ENCODE assay signal across 16 cellular contexts in the genomic region with DNA sequence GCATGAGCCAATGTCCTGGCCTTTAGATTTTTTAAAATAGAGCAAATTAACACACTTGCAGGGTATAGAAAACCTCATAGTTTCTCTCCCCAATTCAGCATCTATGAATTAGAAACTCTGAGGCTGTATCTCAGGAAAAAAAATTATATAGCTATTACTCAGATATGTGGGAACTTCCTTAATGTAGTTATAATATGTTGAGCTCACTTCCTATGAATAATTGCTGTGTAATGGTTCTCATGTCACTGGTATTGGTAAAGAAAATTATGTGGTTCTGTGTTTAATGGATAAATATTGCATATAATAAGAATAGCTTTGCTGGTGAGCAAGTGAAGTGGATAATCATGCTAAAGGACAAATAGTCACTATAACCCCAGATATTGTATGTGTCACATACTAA.
DNase-seq lines count a peak whose midpoint lies in the region; ATAC-seq, FAIRE-seq and TF ChIP-seq lines count a peak whose summit lies in the region.
"Had no signal": no experiment of that assay in that cellular context is flagged by ENCODE, and none has a peak within 500 bp of the region (broad histone marks: within the 10 kb centered on the region; RNA-seq: fewer than 3 reads in every experiment).

No MANE protein-coding gene starts in this region.

- H3K27ac Mint-ChIP-seq in CD4-positive, alpha-beta memory T cell: no peak overlapping the region
- H3K27ac Mint-ChIP-seq: B cell; CD8-positive, alpha-beta memory T cell; HFFc6 had no signal

- no peaks in the 10 kb centered on the region for H4K20me1 ChIP-seq in OCI-LY1 (ENCODE audit: insufficient read depth, low read length)
- H4K20me1 ChIP-seq: BLaER1 treated with 17β-estradiol and CSF1 and Interleukin-3, amounts not matched to agents 10 nM and 100 nM had no signal

- H3K9ac ChIP-seq in OCI-LY1 (ENCODE audit: low read length): no peak overlapping the region
- H3K9ac ChIP-seq: BLaER1 treated with 17β-estradiol and CSF1 and Interleukin-3, amounts not matched to agents 10 nM and 100 nM had no signal

- no peak overlapping the region for H3K4me2 ChIP-seq in OCI-LY1 (ENCODE audit: low read length)
- H3K4me2 ChIP-seq: BLaER1 treated with 17β-estradiol and CSF1 and Interleukin-3, amounts not matched to agents 10 nM and 100 nM had no signal

- peaks cover 0 to 21% (median 7%) of the 10 kb centered on the region in 8 donors for H3K9me3 Mint-ChIP-seq in CD4-positive, alpha-beta memory T cell

- no peak for FAIRE-seq in bronchial epithelial cell (lab: Jason Lieb, UNC)
- FAIRE-seq: D721Med had no signal

- no peaks in the 10 kb centered on the region for H3K4me1 Mint-ChIP-seq in CD4-positive, alpha-beta memory T cell
- H3K4me1 Mint-ChIP-seq: B cell; CD8-positive, alpha-beta memory T cell had no signal

- H3K79me2 ChIP-seq in OCI-LY1 (ENCODE audit: insufficient read depth, low read length): no peaks in the 10 kb centered on the region

- H3K4me1 ChIP-seq in OCI-LY1 (ENCODE audit: insufficient read depth, low read length, severe bottlenecking) (peaks cover 32% of the 10 kb centered on the region), right atrium auricular region (no peaks in the 10 kb centered on the region)
- no peaks in the 10 kb centered on the region for H3K4me1 ChIP-seq in CD4-positive, alpha-beta memory T cell (ENCODE audit: insufficient read depth, low read length)
- H3K4me1 ChIP-seq: Caco-2 had no signal

- H3K27me3 ChIP-seq in OCI-LY1 (ENCODE audit: insufficient read depth, low read length): no peaks in the 10 kb centered on the region
- H3K27me3 ChIP-seq in bronchial epithelial cell (ENCODE audit: control insufficient read depth, insufficient read depth, low read length): no peaks in the 10 kb centered on the region
- no peaks in the 10 kb centered on the region for H3K27me3 ChIP-seq in CD4-positive, alpha-beta memory T cell (ENCODE audit: insufficient read depth, low read length)
- no peaks in the 10 kb centered on the region for H3K27me3 ChIP-seq in right atrium auricular region
- H3K27me3 ChIP-seq: BLaER1 treated with 17β-estradiol and CSF1 and Interleukin-3, amounts not matched to agents 10 nM and 100 nM had no signal

- no peaks in the 10 kb centered on the region for H3F3A ChIP-seq in OCI-LY1 (ENCODE audit: insufficient read depth, low read length)

- ATAC-seq in GM18907 (IDR thresholded peaks at IDR 0.05; ENCODE audit: unreplicated experiment): no peak
- ATAC-seq: HCT116 had no signal

- H3K36me3 ChIP-seq in OCI-LY1 (ENCODE audit: insufficient read depth, low read length) (no peaks in the 10 kb centered on the region), bronchial epithelial cell (ENCODE audit: control insufficient read depth, insufficient read depth, low read length) (no peaks in the 10 kb centered on the region), right atrium auricular region (no peaks in the 10 kb centered on the region)
- H3K36me3 ChIP-seq in CD4-positive, alpha-beta memory T cell (ENCODE audit: insufficient read depth, low read length): no peaks in the 10 kb centered on the region
- H3K36me3 ChIP-seq: BLaER1 treated with 17β-estradiol and CSF1 and Interleukin-3, amounts not matched to agents 10 nM and 100 nM had no signal

- POLR2A ChIA-PET in CD4-positive, alpha-beta memory T cell (lab: Charles Lee; ENCODE audit: partially characterized antibody): no interaction called here

- TF ChIP-seq CTCF in OCI-LY1 (IDR thresholded peaks at IDR 0.05; ENCODE audit: low read length) (no peak), bronchial epithelial cell (IDR thresholded peaks at IDR 0.05; ENCODE audit: insufficient read depth, low read length, severe bottlenecking) (no peak), right atrium auricular region (IDR thresholded peaks at IDR 0.05) (no peak)

- H3K4me3 ChIP-seq in OCI-LY1 (ENCODE audit: low read depth, low read length, poor library complexity, severe bottlenecking) (no peak overlapping the region), bronchial epithelial cell (ENCODE audit: low read depth, low read length) (no peak overlapping the region), right atrium auricular region (no peak overlapping the region)
- no peak overlapping the region for H3K4me3 ChIP-seq in CD4-positive, alpha-beta memory T cell (ENCODE audit: low read length in 2 of 2)
- H3K4me3 ChIP-seq: BLaER1 treated with 17β-estradiol and CSF1 and Interleukin-3, amounts not matched to agents 10 nM and 100 nM had no signal

- H3K36me3 Mint-ChIP-seq in CD4-positive, alpha-beta memory T cell: no peaks in the 10 kb centered on the region
- H3K36me3 Mint-ChIP-seq: CD8-positive, alpha-beta memory T cell had no signal

- intact Hi-C loops in CD4-positive, alpha-beta memory T cell (cut with micrococcal nuclease): no loop called here

- H3K9me2 ChIP-seq in OCI-LY1 (ENCODE audit: low read depth, low read length): no peaks in the 10 kb centered on the region

- no peaks in the 10 kb centered on the region for H3K27me3 Mint-ChIP-seq in CD4-positive, alpha-beta memory T cell
- H3K27me3 Mint-ChIP-seq: B cell; CD8-positive, alpha-beta memory T cell had no signal

- peak; percentile 4 for DNase-seq in HS-5 (ENCODE audit: low read depth)
- DNase-seq in bronchial epithelial cell (ENCODE audit: low read depth): peak; percentile 37
- DNase-seq in CD4-positive, alpha-beta memory T cell: no peak
- no peak for DNase-seq in right atrium auricular region (ENCODE audit: low spot score)
- DNase-seq: Caco-2; CD8-positive, alpha-beta memory T cell; GDM1; GOT3; H7; HFFc6 had no signal

- H3K27ac ChIP-seq in OCI-LY1 (ENCODE audit: low read depth, low read length, poor library complexity, severe bottlenecking): peak overlapping the region; percentile 13
- H3K27ac ChIP-seq in CD4-positive, alpha-beta memory T cell (ENCODE audit: low read depth, low read length): no peak overlapping the region
- H3K27ac ChIP-seq in right atrium auricular region: no peak overlapping the region
- H3K27ac ChIP-seq: BLaER1 treated with 17β-estradiol and CSF1 and Interleukin-3, amounts not matched to agents 10 nM and 100 nM had no signal

- CTCF ChIA-PET in CD4-positive, alpha-beta memory T cell (lab: Charles Lee; ENCODE audit: partially characterized antibody): no interaction called here

- no peak overlapping the region for H3K4me3 Mint-ChIP-seq in CD4-positive, alpha-beta memory T cell
- H3K4me3 Mint-ChIP-seq: B cell; CD8-positive, alpha-beta memory T cell; HFFc6 had no signal

- H3K9me3 ChIP-seq in OCI-LY1 (ENCODE audit: low read length): no peaks in the 10 kb centered on the region
- no peaks in the 10 kb centered on the region for H3K9me3 ChIP-seq in CD4-positive, alpha-beta memory T cell (ENCODE audit: control insufficient read depth in 1 of 2, low read length in 2 of 2)
- no peaks in the 10 kb centered on the region for H3K9me3 ChIP-seq in right atrium auricular region
- H3K9me3 ChIP-seq: Caco-2 had no signal

- no peak overlapping the region for H2AFZ ChIP-seq in OCI-LY1 (ENCODE audit: low read length)

Comparison
In these comparisons a context has a peak if more than half of its experiments do, and no peak if none do; other contexts are left out.
1. DNase-seq: peak in HS-5 (single experiment) and bronchial epithelial cell (single experiment); none in CD4-positive, alpha-beta memory T cell (0 of 5) and right atrium auricular region (single experiment).